Comparison of ENCODE assay signal across 17 cellular contexts in the genomic region with DNA sequence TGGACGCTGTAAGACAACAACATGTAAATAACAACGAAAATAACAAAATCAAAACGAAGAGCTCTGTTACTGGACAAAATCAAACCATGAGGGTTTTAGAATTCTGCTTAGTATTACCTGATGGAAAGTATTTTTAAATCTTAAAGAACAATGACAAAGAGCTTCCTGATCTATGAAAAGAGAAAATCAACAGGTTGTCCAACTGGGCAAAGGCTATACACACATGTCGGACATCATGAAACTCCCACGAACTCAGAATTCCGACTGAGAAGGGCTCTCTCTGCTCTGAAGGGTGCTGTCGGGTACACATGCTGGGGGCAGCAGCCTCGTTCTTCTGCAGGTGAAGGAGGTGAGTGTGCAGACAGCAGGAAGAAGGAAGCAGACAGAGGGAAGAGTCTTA. TPM values are rescaled to one million over a fixed set of nuclear protein-coding genes. Genes with fewer than 3 reads are reported as not detected.
DNase-seq lines count a peak whose midpoint lies in the region; ATAC-seq and TF ChIP-seq lines count a peak whose summit lies in the region.
"Had no signal": no experiment of that assay in that cellular context is flagged by ENCODE, and none has a peak within 500 bp of the region (broad histone marks: within the 10 kb centered on the region; RNA-seq: fewer than 3 reads in every experiment).

No MANE protein-coding gene starts in this region.

- TF ChIP-seq POLR2A in esophagus squamous epithelium (IDR thresholded peaks at IDR 0.05): no peak

- H3K9me3 Mint-ChIP-seq in activated T-cell treated with anti-CD3 and anti-CD28 coated beads, Interleukin-2, amount 50 U/mL, for 24 hours: no peaks in the 10 kb centered on the region
- no peaks in the 10 kb centered on the region for H3K9me3 Mint-ChIP-seq in effector memory CD8-positive, alpha-beta T cell
- H3K9me3 Mint-ChIP-seq: CD4-positive, alpha-beta memory T cell; GM23338 had no signal

- no peaks in the 10 kb centered on the region for H3K9me3 ChIP-seq in heart right ventricle
- no peaks in the 10 kb centered on the region for H3K9me3 ChIP-seq in esophagus squamous epithelium
- H3K9me3 ChIP-seq: A549 had no signal

- no peak for DNase-seq in activated T-cell treated with anti-CD3 and anti-CD28 coated beads, Interleukin-2, amount 50 U/mL, for 24 hours
- DNase-seq in activated T-cell treated with anti-CD3 and anti-CD28 coated beads for 4 hours (no peak), Right ventricle myocardium inferior (ENCODE audit: missing footprints) (peak; percentile 41), heart right ventricle (no peak), NCI-H2029 treated with DMSO at 0.1 percent for 48 hours (lab: John Stamatoyannopoulos, UW) (no peak), esophagus squamous epithelium (lab: John Stamatoyannopoulos, UW) (no peak)
- no peak for DNase-seq in effector memory CD8-positive, alpha-beta T cell
- DNase-seq: AML-193; CD4-positive, alpha-beta memory T cell; DMS79 treated with DMSO at 0.1 percent for 48 hours; GF-D8; H7 had no signal

- no peaks in the 10 kb centered on the region for H3K27me3 Mint-ChIP-seq in activated T-cell treated with anti-CD3 and anti-CD28 coated beads, Interleukin-2, amount 50 U/mL, for 24 hours
- H3K27me3 Mint-ChIP-seq in effector memory CD8-positive, alpha-beta T cell: no peaks in the 10 kb centered on the region
- H3K27me3 Mint-ChIP-seq: CD4-positive, alpha-beta memory T cell had no signal

- WGBS in heart right ventricle, 2 donors: 92 to 93% methylated on average over 8 of the region's 8 CpGs
- 95 to 96% methylated on average over 8 of the region's 8 CpGs for WGBS in esophagus squamous epithelium, 2 donors

- H3K4me1 ChIP-seq in heart right ventricle: peaks cover 0 to 19% (median 13%) of the 10 kb centered on the region in 9 donors
- peaks cover 0 to 21% (median 0%) of the 10 kb centered on the region in 3 donors for H3K4me1 ChIP-seq in esophagus squamous epithelium
- H3K4me1 ChIP-seq: A549 had no signal

- H3K27ac ChIP-seq in heart right ventricle (no peak overlapping the region), esophagus squamous epithelium (no peak overlapping the region)
- H3K27ac ChIP-seq: 22Rv1, A549, C4-2B had no signal

- ATAC-seq in Right ventricle myocardium inferior (no peak), heart right ventricle (no peak)
- no peak for ATAC-seq in effector memory CD8-positive, alpha-beta T cell (replicated peaks)
- ATAC-seq: A549, GM23338, HCT116 had no signal

- H3K4me3 Mint-ChIP-seq in activated T-cell treated with anti-CD3 and anti-CD28 coated beads, Interleukin-2, amount 50 U/mL, for 24 hours: no peak overlapping the region
- H3K4me3 Mint-ChIP-seq in effector memory CD8-positive, alpha-beta T cell: no peak overlapping the region
- H3K4me3 Mint-ChIP-seq: CD4-positive, alpha-beta memory T cell; GM23338 had no signal

- TF ChIP-seq CTCF in heart right ventricle (IDR thresholded peaks at IDR 0.05) (no peak), esophagus squamous epithelium (IDR thresholded peaks at IDR 0.05) (no peak)

- intact Hi-C loops in Right ventricle myocardium inferior (cut with DNase I): no loop called here
- intact Hi-C loops in heart right ventricle (cut with DNase I): no loop called here
- intact Hi-C loops in esophagus squamous epithelium (cut with DNase I): no loop called here

- peaks cover 92% of the 10 kb centered on the region for H3K36me3 Mint-ChIP-seq in activated T-cell treated with anti-CD3 and anti-CD28 coated beads, Interleukin-2, amount 50 U/mL, for 24 hours (ENCODE audit: low read depth)
- H3K36me3 Mint-ChIP-seq in effector memory CD8-positive, alpha-beta T cell (ENCODE audit: insufficient read depth): peaks cover 92% of the 10 kb centered on the region

- H3K4me1 Mint-ChIP-seq in activated T-cell treated with anti-CD3 and anti-CD28 coated beads, Interleukin-2, amount 50 U/mL, for 24 hours (ENCODE audit: low read depth): peaks cover 19% of the 10 kb centered on the region
- peaks cover 7 to 12% of the 10 kb centered on the region in 2 donors for H3K4me1 Mint-ChIP-seq in effector memory CD8-positive, alpha-beta T cell (ENCODE audit: low read depth in 2 of 2)

- H3K4me3 ChIP-seq in heart right ventricle (no peak overlapping the region), esophagus squamous epithelium (no peak overlapping the region)
- H3K4me3 ChIP-seq: A549, GM23338 had no signal

- H3K36me3 ChIP-seq in heart right ventricle (peaks cover 8 to 100% (median 54%) of the 10 kb centered on the region in 9 donors), esophagus squamous epithelium (peaks cover 11 to 84% (median 22%) of the 10 kb centered on the region in 3 donors)

- peak overlapping the region; percentile 6 for H3K27ac Mint-ChIP-seq in activated T-cell treated with anti-CD3 and anti-CD28 coated beads, Interleukin-2, amount 50 U/mL, for 24 hours
- H3K27ac Mint-ChIP-seq in effector memory CD8-positive, alpha-beta T cell: peak overlapping the region; percentile 57 to 67
- H3K27ac Mint-ChIP-seq: GM23338 had no signal

- H3K27me3 ChIP-seq in heart right ventricle: no peaks in the 10 kb centered on the region
- no peaks in the 10 kb centered on the region for H3K27me3 ChIP-seq in esophagus squamous epithelium

RNA-seq across cellular contexts. Expression of a gene that starts 25.8 kb away (rescaled TPM):
- 71.6 TPM for total RNA-seq in Right ventricle myocardium inferior
- 10 to 100 TPM; 50.9 to 97.0 (median 74.2) TPM for total RNA-seq in heart right ventricle
- 10 to 100 TPM; 21.5 to 55.3 TPM for polyA plus RNA-seq in heart right ventricle
- total RNA-seq in esophagus squamous epithelium: 10 to 100 TPM; 14.6 to 34.0 (median 26.6) TPM

RNA-seq across cellular contexts. Expression of a gene that starts 50.2 kb away (rescaled TPM):
- total RNA-seq in Right ventricle myocardium inferior: 14.6 TPM
- total RNA-seq in heart right ventricle: 10 to 100 TPM; 14.6 to 27.9 (median 18.0) TPM
- polyA plus RNA-seq in heart right ventricle: 10 to 100 TPM in 1 of 2 donors, 1 to 10 TPM in 1; 7.2 to 13.2 TPM
- 10 to 100 TPM; 15.6 to 21.7 (median 20.5) TPM for total RNA-seq in esophagus squamous epithelium
